33 cellular contexts compared by ENCODE assay signal in genomic region chr10:106499448-106499847, GRCh38.
"Had no signal": no experiment of that assay in that cellular context is flagged by ENCODE, and none has a peak within 500 bp of the region (broad histone marks: within the 10 kb centered on the region; RNA-seq: fewer than 3 reads in every experiment).

No MANE protein-coding gene starts in this region.

- H3K4me1 Mint-ChIP-seq: activated B cell treated with CpG ODN at 0.5 μM for 24 hours; activated CD4-positive, alpha-beta T cell treated with anti-CD3 and anti-CD28 coated beads for 36 hours; activated CD4-positive, alpha-beta T cell treated with anti-CD3 and anti-CD28 coated beads, Interleukin-2, amount 10 ng/mL, durations not matched to agents 24 days and 14 days; activated CD8-positive, alpha-beta memory T cell treated with anti-CD3 and anti-CD28 coated beads, Interleukin-2, amount 10 ng/mL, durations not matched to agents 7 days and 5 days; activated naive CD4-positive, alpha-beta T cell treated with anti-CD3 and anti-CD28 coated beads, Interleukin-2, amount 50 U/mL, for 24 hours; activated naive CD8-positive, alpha-beta T cell treated with anti-CD3 and anti-CD28 coated beads for 36 hours; activated naive CD8-positive, alpha-beta T cell treated with anti-CD3 and anti-CD28 coated beads, Interleukin-2, amount 50 U/mL, for 24 hours; T-helper 17 cell had no signal

- H3K4me1 ChIP-seq: adrenal gland, body of pancreas, esophagus squamous epithelium, heart left ventricle had no signal

- H3K4me3 Mint-ChIP-seq: activated B cell treated with CpG ODN at 0.5 μM for 24 hours; activated CD4-positive, alpha-beta memory T cell treated with anti-CD3 and anti-CD28 coated beads for 36 hours; activated CD4-positive, alpha-beta T cell treated with anti-CD3 and anti-CD28 coated beads for 36 hours; activated CD4-positive, alpha-beta T cell treated with anti-CD3 and anti-CD28 coated beads, Interleukin-2, amount 10 ng/mL, durations not matched to agents 24 days and 14 days; activated CD8-positive, alpha-beta memory T cell treated with anti-CD3 and anti-CD28 coated beads, Interleukin-2, amount 10 ng/mL, durations not matched to agents 7 days and 5 days; activated CD8-positive, alpha-beta T cell treated with anti-CD3 and anti-CD28 coated beads, Interleukin-2, amount 10 ng/mL, durations not matched to agents 7 days and 5 days; activated naive CD4-positive, alpha-beta T cell treated with anti-CD3 and anti-CD28 coated beads for 36 hours; activated naive CD4-positive, alpha-beta T cell treated with anti-CD3 and anti-CD28 coated beads, Interleukin-2, amount 50 U/mL, for 24 hours; activated naive CD8-positive, alpha-beta T cell treated with anti-CD3 and anti-CD28 coated beads for 36 hours; activated naive CD8-positive, alpha-beta T cell treated with anti-CD3 and anti-CD28 coated beads, Interleukin-2, amount 50 U/mL, for 24 hours; activated T-helper 1 cell treated with anti-CD3 and anti-CD28 coated beads, Interleukin-12 subunit alpha, Interleukin-12 subunit beta, Interleukin-2, Interleukin-4 antibody, amounts not matched to agents 30 ng/mL and 10 ng/mL and 1 ng/mL, durations not matched to agents 14 hours and 24 hours and 36 hours; T-helper 17 cell; T-helper 2 cell treated with Interferon-gamma antibody and Interleukin-4, amounts not matched to agents 5 μg/mL and 100 μg/mL, for 36 hours had no signal

- H3K36me3 Mint-ChIP-seq: activated CD4-positive, alpha-beta memory T cell treated with anti-CD3 and anti-CD28 coated beads for 36 hours; activated CD8-positive, alpha-beta memory T cell treated with anti-CD3 and anti-CD28 coated beads, Interleukin-2, amount 10 ng/mL, durations not matched to agents 7 days and 5 days; activated naive CD4-positive, alpha-beta T cell treated with anti-CD3 and anti-CD28 coated beads, Interleukin-2, amount 50 U/mL, for 24 hours; activated naive CD8-positive, alpha-beta T cell treated with anti-CD3 and anti-CD28 coated beads for 36 hours had no signal

- H3K4me3 ChIP-seq: adrenal gland, body of pancreas, esophagus squamous epithelium, heart left ventricle had no signal

- H3K27ac Mint-ChIP-seq: activated B cell treated with CpG ODN at 0.5 μM for 24 hours; activated CD4-positive, alpha-beta memory T cell treated with anti-CD3 and anti-CD28 coated beads for 36 hours; activated CD4-positive, alpha-beta T cell treated with anti-CD3 and anti-CD28 coated beads for 36 hours; activated CD4-positive, alpha-beta T cell treated with anti-CD3 and anti-CD28 coated beads, Interleukin-2, amount 10 ng/mL, durations not matched to agents 24 days and 14 days; activated CD8-positive, alpha-beta memory T cell treated with anti-CD3 and anti-CD28 coated beads, Interleukin-2, amount 10 ng/mL, durations not matched to agents 7 days and 5 days; activated CD8-positive, alpha-beta T cell treated with anti-CD3 and anti-CD28 coated beads, Interleukin-2, amount 10 ng/mL, durations not matched to agents 7 days and 5 days; activated naive CD4-positive, alpha-beta T cell treated with anti-CD3 and anti-CD28 coated beads for 36 hours; activated naive CD4-positive, alpha-beta T cell treated with anti-CD3 and anti-CD28 coated beads, Interleukin-2, amount 50 U/mL, for 24 hours; activated naive CD8-positive, alpha-beta T cell treated with anti-CD3 and anti-CD28 coated beads for 36 hours; activated naive CD8-positive, alpha-beta T cell treated with anti-CD3 and anti-CD28 coated beads, Interleukin-2, amount 50 U/mL, for 24 hours; activated T-helper 1 cell treated with anti-CD3 and anti-CD28 coated beads, Interleukin-12 subunit alpha, Interleukin-12 subunit beta, Interleukin-2, Interleukin-4 antibody, amounts not matched to agents 30 ng/mL and 10 ng/mL and 1 ng/mL, durations not matched to agents 14 hours and 24 hours and 36 hours; activated T-helper 2 cell treated with anti-CD3 and anti-CD28 coated beads, Interferon-gamma antibody, Interleukin-2, Interleukin-4, amounts not matched to agents 10 μg/mL and 5 μg/mL and 100 μg/mL, durations not matched to agents 14 hours and 24 hours and 36 hours; T-helper 17 cell; T-helper 2 cell treated with Interferon-gamma antibody and Interleukin-4, amounts not matched to agents 5 μg/mL and 100 μg/mL, for 36 hours had no signal

- H3K27me3 ChIP-seq: adrenal gland, body of pancreas, esophagus squamous epithelium, heart left ventricle had no signal

- H3K27ac ChIP-seq: adrenal gland, body of pancreas, esophagus squamous epithelium, heart left ventricle, WERI-Rb-1 had no signal

- H3K9me3 Mint-ChIP-seq: activated CD4-positive, alpha-beta T cell treated with anti-CD3 and anti-CD28 coated beads, Interleukin-2, amount 10 ng/mL, durations not matched to agents 24 days and 14 days had no signal

- DNase-seq: activated B cell treated with CpG ODN at 0.5 μM for 24 hours; activated CD4-positive, alpha-beta memory T cell treated with anti-CD3 and anti-CD28 coated beads for 36 hours; activated CD4-positive, alpha-beta T cell treated with anti-CD3 and anti-CD28 coated beads for 36 hours; activated CD4-positive, alpha-beta T cell treated with anti-CD3 and anti-CD28 coated beads, Interleukin-2, amount 10 ng/mL, durations not matched to agents 24 days and 14 days; activated CD8-positive, alpha-beta memory T cell treated with anti-CD3 and anti-CD28 coated beads, Interleukin-2, amount 10 ng/mL, durations not matched to agents 7 days and 5 days; activated CD8-positive, alpha-beta memory T cell treated with anti-CD3 and anti-CD28 coated beads, Interleukin-2, amount 50 U/mL, for 4 hours; activated CD8-positive, alpha-beta T cell treated with anti-CD3 and anti-CD28 coated beads, Interleukin-2, amount 10 ng/mL, durations not matched to agents 7 days and 5 days; activated effector memory CD4-positive, alpha-beta T cell treated with anti-CD3 and anti-CD28 coated beads, Interleukin-2, amount 50 U/mL, for 16 hours; activated naive CD4-positive, alpha-beta T cell treated with anti-CD3 and anti-CD28 coated beads for 36 hours; activated naive CD8-positive, alpha-beta T cell treated with anti-CD3 and anti-CD28 coated beads for 36 hours; activated naive CD8-positive, alpha-beta T cell treated with anti-CD3 and anti-CD28 coated beads, Interleukin-2, amount 50 U/mL, for 24 hours; activated T-cell treated with anti-CD3 and anti-CD28 coated beads, Interleukin-2, amount 50 U/mL, for 1 hour; activated T-cell treated with anti-CD3 and anti-CD28 coated beads, Interleukin-2, amount 50 U/mL, for 48 hours; adrenal gland; amygdala; aorta; body of pancreas; caudate nucleus; cortex of kidney; dermis blood vessel endothelial cell; effector CD4-positive, alpha-beta T cell; esophagus squamous epithelium; glutamatergic neuron; heart left ventricle; T-helper 1 cell; T-helper 17 cell; T1000; WERI-Rb-1 had no signal

- H3K9me3 ChIP-seq: adrenal gland, body of pancreas, esophagus squamous epithelium, heart left ventricle had no signal

- H3K36me3 ChIP-seq: adrenal gland, esophagus squamous epithelium, heart left ventricle, WERI-Rb-1 had no signal

- H3K27me3 Mint-ChIP-seq: activated B cell treated with CpG ODN at 0.5 μM for 24 hours; activated CD4-positive, alpha-beta memory T cell treated with anti-CD3 and anti-CD28 coated beads for 36 hours; activated CD4-positive, alpha-beta T cell treated with anti-CD3 and anti-CD28 coated beads for 36 hours; activated CD4-positive, alpha-beta T cell treated with anti-CD3 and anti-CD28 coated beads, Interleukin-2, amount 10 ng/mL, durations not matched to agents 24 days and 14 days; activated CD8-positive, alpha-beta memory T cell treated with anti-CD3 and anti-CD28 coated beads, Interleukin-2, amount 10 ng/mL, durations not matched to agents 7 days and 5 days; activated naive CD4-positive, alpha-beta T cell treated with anti-CD3 and anti-CD28 coated beads, Interleukin-2, amount 50 U/mL, for 24 hours; activated naive CD8-positive, alpha-beta T cell treated with anti-CD3 and anti-CD28 coated beads for 36 hours; activated naive CD8-positive, alpha-beta T cell treated with anti-CD3 and anti-CD28 coated beads, Interleukin-2, amount 50 U/mL, for 24 hours; T-helper 17 cell had no signal

- ATAC-seq: activated CD4-positive, alpha-beta T cell treated with anti-CD3 and anti-CD28 coated beads for 36 hours; activated CD4-positive, CD25-positive, alpha-beta regulatory T cell treated with anti-CD3 and anti-CD28 coated beads, Interleukin-2, amount 50 U/mL, for 24 hours; activated CD8-positive, alpha-beta memory T cell treated with anti-CD3 and anti-CD28 coated beads, Interleukin-2, amount 10 ng/mL, durations not matched to agents 7 days and 5 days; activated CD8-positive, alpha-beta T cell treated with anti-CD3 and anti-CD28 coated beads, Interleukin-2, amount 10 ng/mL, durations not matched to agents 7 days and 5 days; activated naive CD8-positive, alpha-beta T cell treated with anti-CD3 and anti-CD28 coated beads, Interleukin-2, amount 50 U/mL, for 24 hours; body of pancreas; heart left ventricle; T-helper 17 cell had no signal
